Comparison of ENCODE assay signal across 8 cellular contexts in the genomic region with DNA sequence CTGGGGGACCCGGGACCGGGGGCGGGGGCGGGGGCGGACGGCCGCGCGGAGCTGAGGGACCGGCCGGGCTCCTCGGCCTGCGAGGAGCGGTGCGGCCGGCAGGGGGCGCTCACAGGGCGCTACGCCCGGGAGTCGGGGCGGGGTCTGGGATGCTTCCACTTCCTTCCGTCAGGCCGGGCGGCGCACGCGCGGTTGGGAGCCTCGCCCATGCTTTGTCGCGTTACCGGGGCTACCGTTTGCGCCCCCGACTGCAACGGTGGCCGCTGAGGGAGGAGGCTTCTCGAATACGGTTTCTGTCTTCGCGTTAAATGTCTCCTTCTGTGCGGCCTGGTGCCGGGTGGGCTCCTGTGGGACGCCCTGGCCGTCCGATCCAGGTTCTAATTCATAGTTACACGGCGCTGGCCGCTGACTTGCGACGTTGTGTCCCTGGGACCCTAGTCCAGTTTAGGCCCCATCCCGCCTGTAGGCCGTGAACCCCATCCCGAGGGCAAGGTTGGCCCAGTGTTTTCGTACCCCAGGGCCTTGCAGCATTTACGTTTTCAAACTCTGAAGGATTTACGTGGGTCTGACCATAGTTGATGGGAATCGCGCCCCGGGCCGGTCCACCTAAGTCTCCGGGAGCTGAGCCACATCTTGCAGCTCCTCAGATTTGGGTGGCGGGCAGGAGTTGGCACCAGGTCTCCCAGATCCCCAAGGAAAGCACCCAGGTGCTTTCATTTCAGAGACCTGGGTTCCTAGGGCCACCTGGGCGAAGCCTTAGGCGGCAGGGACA. TPM values are rescaled to one million over a fixed set of nuclear protein-coding genes. Genes with fewer than 3 reads are reported as not detected.
A peak's percentile ranks its signal among the peaks of the same experiment; 100 is the strongest.
DNase-seq lines count a peak whose midpoint lies in the region; ATAC-seq and TF ChIP-seq lines count a peak whose summit lies in the region.

No MANE protein-coding gene starts in this region.

- H3K36me3 ChIP-seq in HCT116 (ENCODE audit: control insufficient read depth in 1 of 2, insufficient read depth in 2 of 2, low read length in 2 of 2) (no peaks in the 10 kb centered on the region), adipocyte (ENCODE audit: control insufficient read depth, insufficient read depth, low read length, severe bottlenecking) (peaks cover 29% of the 10 kb centered on the region), heart left ventricle (peaks cover 0 to 30% (median 26%) of the 10 kb centered on the region in 9 donors), transverse colon (peaks cover 0 to 6% (median 0%) of the 10 kb centered on the region in 4 donors)

- H3K9me2 ChIP-seq in HCT116 (ENCODE audit: insufficient read depth), result no peaks in the 10 kb centered on the region

- TSS peak; percentile 52 for BruUV-seq in HCT116 (replicated peaks; lab: Mats Ljungman, UMichigan)

- H3K9me3 ChIP-seq in HCT116 (ENCODE audit: control insufficient read depth in 1 of 2, insufficient read depth in 1 of 2, low read depth in 1 of 2, low read length in 2 of 2) (no peaks in the 10 kb centered on the region), adipocyte (ENCODE audit: control insufficient read depth, low read length) (no peaks in the 10 kb centered on the region), heart left ventricle (no peaks in the 10 kb centered on the region), transverse colon (no peaks in the 10 kb centered on the region)

- no peak for TF ChIP-seq EP300 in transverse colon (IDR thresholded peaks at IDR 0.05; ENCODE audit: low read depth)

- ATAC-seq in HCT116 (peak; percentile 81), heart left ventricle (peak; percentile 84 to 93 (median 86))

- TF ChIP-seq RAD21 in HCT116 (IDR thresholded peaks at IDR 0.05; ENCODE audit: low read depth), result no peak

- TF ChIP-seq POLR2A in HCT116 (IDR thresholded peaks at IDR 0.05; ENCODE audit: borderline replicate concordance, extremely low read depth, insufficient read depth, insufficient read length), result peak; percentile 39
- TF ChIP-seq POLR2A in heart left ventricle (IDR thresholded peaks at IDR 0.05), result no peak
- peak; percentile 24 for TF ChIP-seq POLR2A in transverse colon (IDR thresholded peaks at IDR 0.05)

- H3K4me1 ChIP-seq in HCT116 (ENCODE audit: control insufficient read depth in 1 of 2, insufficient read depth in 2 of 2, low read length in 2 of 2) (peaks cover 0 to 4% of the 10 kb centered on the region in 2 experiments; a peak in 1 of 4 replicates), adipocyte (ENCODE audit: control insufficient read depth, insufficient read depth, low read length) (peaks cover 16% of the 10 kb centered on the region), heart left ventricle (peaks cover 0 to 17% (median 3%) of the 10 kb centered on the region in 12 donors), transverse colon (peaks cover 0 to 7% (median 0%) of the 10 kb centered on the region in 4 donors)

- RAD21 ChIA-PET in HCT116 (lab: Charles Lee; ENCODE audit: low non-redundant PET in 1 of 2, low total read pairs in 2 of 2, uncharacterized antibody in 2 of 2, unreplicated experiment in 2 of 2), result no interaction called here

- no peaks in the 10 kb centered on the region for H4K20me1 ChIP-seq in HCT116 (ENCODE audit: insufficient read depth)

- H3K27me3 ChIP-seq in HCT116 (ENCODE audit: insufficient read depth, low read length) (no peaks in the 10 kb centered on the region), adipocyte (replicated peaks; ENCODE audit: control insufficient read depth, insufficient read depth, low read length) (no peaks in the 10 kb centered on the region), heart left ventricle (peaks cover 0 to 3% (median 0%) of the 10 kb centered on the region in 9 donors), transverse colon (no peaks in the 10 kb centered on the region)

- WGBS in heart left ventricle, 4 donors, result 0 to 50% (median 20%) methylated on average over 57 to 66 of the region's 66 CpGs
- 70% methylated on average over 61 of the region's 66 CpGs; no CpG with 5 or more reads in 1 of the 2 donors for WGBS in transverse colon (ENCODE audit: low coverage in 1 of 2), 2 donors

- in situ Hi-C loops in transverse colon (cut with MboI; ENCODE audit: low pct_ligation_motif_present in 1 of 4, low pct_unique_long_range_greater_than_20kb in 1 of 4, low sequenced_read_pairs in 3 of 4), result loop anchor here (25.0 kb wide), 2 partner anchors 221 to 621 kb away; no protein-coding TSS in a partner anchor

- POLR2A ChIA-PET in HCT116 (lab: Charles Lee), result no interaction called here

- peak overlapping the region; percentile 84 for H3K4me2 ChIP-seq in HCT116 (ENCODE audit: low read length)

- intact Hi-C loops in HCT116 (cut with micrococcal nuclease) (no loop called here), heart left ventricle (cut with DNase I) (no loop called here), posterior cingulate gyrus (cut with DNase I) (no loop called here), transverse colon (cut with DNase I; ENCODE audit: low total_unique reads) (loop anchor here (10.0 kb wide), 1 partner anchor 224 kb away; no protein-coding TSS in a partner anchor)

- H2AFZ ChIP-seq in HCT116 (ENCODE audit: low read depth, low read length, poor library complexity, severe bottlenecking), result no peak overlapping the region

- H3K9ac ChIP-seq in HCT116 (ENCODE audit: low read length) (peak overlapping the region; percentile 74), adipocyte (ENCODE audit: low read length) (peak overlapping the region; percentile 89)

- DNase-seq in GF-D8 (lab: John Stamatoyannopoulos, UW), result peak; percentile 18
- peak; percentile 45 for DNase-seq in HCT116 (ENCODE audit: low read depth, low spot score)
- DNase-seq in NCI-H1092 (lab: John Stamatoyannopoulos, UW), result peak; percentile 87
- DNase-seq in SW480 (ENCODE audit: low spot score), result peak; percentile 69
- DNase-seq in adipocyte (ENCODE audit: low read depth), result peak; percentile 92
- DNase-seq in heart left ventricle, result peak; percentile 85 to 94 (median 91)
- peak; percentile 76 to 97 (median 85) for DNase-seq in posterior cingulate gyrus
- peak; percentile 88 for DNase-seq in transverse colon

- peak overlapping the region; percentile 44 for H3K27ac ChIP-seq in HCT116 (ENCODE audit: low read depth, low read length)
- peak overlapping the region; percentile 53 to 94 (median 88) for H3K27ac ChIP-seq in heart left ventricle
- peak overlapping the region; percentile 89 to 97 (median 92) for H3K27ac ChIP-seq in transverse colon

- TF ChIP-seq CTCF in HCT116 (IDR thresholded peaks at IDR 0.05 in 2 of 3, conservative IDR thresholded peaks at IDR 0.05 in 1 of 3; ENCODE audit: borderline replicate concordance in 1 of 3, insufficient read depth in 1 of 3, low read depth in 2 of 3, low read length in 2 of 3), result peak in 2 of 3 experiments; percentile 40 to 50; a peak in 4 of 6 replicates
- TF ChIP-seq CTCF in heart left ventricle (IDR thresholded peaks at IDR 0.05), result peak; percentile 40 to 91 (median 85)
- TF ChIP-seq CTCF in transverse colon (IDR thresholded peaks at IDR 0.05), result peak; percentile 20 to 81 (median 64)

- no peaks in the 10 kb centered on the region for H3K79me2 ChIP-seq in HCT116 (ENCODE audit: insufficient read depth, low read length)

- CTCF ChIA-PET in HCT116 (lab: Charles Lee), result interaction anchor here (0.6 to 2.0 kb wide), 7 partner anchors 9 to 1032 kb away, joined by 3 to 7 read pairs (median 3); a partner anchor contains a TSS

- H3K4me3 ChIP-seq in HCT116 (replicated peaks in 1 of 2; ENCODE audit: low read depth in 1 of 2, low read length in 2 of 2) (peak overlapping the region; percentile 74 to 76), adipocyte (ENCODE audit: low read length) (peak overlapping the region; percentile 88), heart left ventricle (peak overlapping the region; percentile 49 to 97 (median 74)), transverse colon (peak overlapping the region; percentile 35 to 90 (median 71))

TF ChIP-seq in HCT116, 20 proteins besides CTCF, POLR2A, EP300 and RAD21 (continues in another document):
- no peak for TF ChIP-seq CBX3 (IDR thresholded peaks at IDR 0.05; ENCODE audit: low read depth)
- TF ChIP-seq SRF (IDR thresholded peaks at IDR 0.05; ENCODE audit: low read depth), result no peak
- no peak; the same call in 1 of the 2 replicates for TF ChIP-seq ELF1 (IDR thresholded peaks at IDR 0.05; ENCODE audit: borderline replicate concordance, low read depth)
- TF ChIP-seq, protein P1, sequence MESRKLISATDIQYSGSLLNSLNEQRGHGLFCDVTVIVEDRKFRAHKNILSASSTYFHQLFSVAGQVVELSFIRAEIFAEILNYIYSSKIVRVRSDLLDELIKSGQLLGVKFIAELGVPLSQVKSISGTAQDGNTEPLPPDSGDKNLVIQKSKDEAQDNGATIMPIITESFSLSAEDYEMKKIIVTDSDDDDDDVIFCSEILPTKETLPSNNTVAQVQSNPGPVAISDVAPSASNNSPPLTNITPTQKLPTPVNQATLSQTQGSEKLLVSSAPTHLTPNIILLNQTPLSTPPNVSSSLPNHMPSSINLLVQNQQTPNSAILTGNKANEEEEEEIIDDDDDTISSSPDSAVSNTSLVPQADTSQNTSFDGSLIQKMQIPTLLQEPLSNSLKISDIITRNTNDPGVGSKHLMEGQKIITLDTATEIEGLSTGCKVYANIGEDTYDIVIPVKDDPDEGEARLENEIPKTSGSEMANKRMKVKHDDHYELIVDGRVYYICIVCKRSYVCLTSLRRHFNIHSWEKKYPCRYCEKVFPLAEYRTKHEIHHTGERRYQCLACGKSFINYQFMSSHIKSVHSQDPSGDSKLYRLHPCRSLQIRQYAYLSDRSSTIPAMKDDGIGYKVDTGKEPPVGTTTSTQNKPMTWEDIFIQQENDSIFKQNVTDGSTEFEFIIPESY (IDR thresholded peaks at IDR 0.05; ENCODE audit: extremely low read depth, insufficient replicate concordance, low read length), result no peak

RNA-seq across cellular contexts. Expression of a gene that starts 0.5 kb away (rescaled TPM):
- 12.0 TPM for total RNA-seq in HCT116 (2021; ENCODE audit: unreplicated experiment)
- polyA plus RNA-seq in HCT116 (2012), result 4.4 and 5.7 TPM in 2 replicates
- total RNA-seq in heart left ventricle, result 10 to 100 TPM; 11.0 to 20.3 (median 13.2) TPM
- 10 to 100 TPM; 11.7 to 25.9 TPM for polyA plus RNA-seq in heart left ventricle
- total RNA-seq in transverse colon, result 10 to 100 TPM; 11.9 to 37.8 (median 25.9) TPM

Comparison
In these comparisons a context has a peak if more than half of its experiments do, and no peak if none do; other contexts are left out.
1. Peak in every context shown above with its lines: DNase-seq, ATAC-seq, H3K4me3 ChIP-seq and H3K27ac ChIP-seq.
2. DNase-seq: peak in every context shown above with its lines; median percentile 92 in adipocyte; 91 in heart left ventricle; 88 in transverse colon; 87 in NCI-H1092; 85 in posterior cingulate gyrus; 69 in SW480; 45 in HCT116; 18 in GF-D8.
3. POLR2A ChIP-seq: peak in HCT116 (single experiment) and transverse colon (single experiment); none in heart left ventricle (0 of 2).